In genomic region chr10:65100146-65100545, GRCh38 we compare ENCODE assay signal across 31 cellular contexts.
"Had no signal": no experiment of that assay in that cellular context is flagged by ENCODE, and none has a peak within 500 bp of the region (broad histone marks: within the 10 kb centered on the region; RNA-seq: fewer than 3 reads in every experiment).

No MANE protein-coding gene starts in this region.

- H3K36me3 ChIP-seq: adrenal gland, esophagus muscularis mucosa, gastrocnemius medialis had no signal

- DNase-seq: activated CD4-positive, alpha-beta memory T cell treated with anti-CD3 and anti-CD28 coated beads for 36 hours; activated CD4-positive, alpha-beta T cell treated with anti-CD3 and anti-CD28 coated beads for 36 hours; activated CD4-positive, alpha-beta T cell treated with anti-CD3 and anti-CD28 coated beads, Interleukin-2, amount 10 ng/mL, durations not matched to agents 24 days and 14 days; activated CD4-positive, CD25-positive, alpha-beta regulatory T cell; activated CD4-positive, CD25-positive, alpha-beta regulatory T cell treated with anti-CD3 and anti-CD28 coated beads, Interleukin-2, amount 50 U/mL, for 72 hours; activated CD8-positive, alpha-beta memory T cell treated with anti-CD3 and anti-CD28 coated beads, Interleukin-2, amount 10 ng/mL, durations not matched to agents 7 days and 5 days; activated CD8-positive, alpha-beta memory T cell treated with anti-CD3 and anti-CD28 coated beads, Interleukin-2, amount 50 U/mL, for 4 hours; activated CD8-positive, alpha-beta T cell treated with anti-CD3 and anti-CD28 coated beads, Interleukin-2, amount 10 ng/mL, durations not matched to agents 7 days and 5 days; activated effector memory CD4-positive, alpha-beta T cell treated with anti-CD3 and anti-CD28 coated beads, Interleukin-2, amount 50 U/mL, for 16 hours; activated naive CD4-positive, alpha-beta T cell treated with anti-CD3 and anti-CD28 coated beads for 36 hours; activated naive CD8-positive, alpha-beta T cell treated with anti-CD3 and anti-CD28 coated beads for 36 hours; activated naive CD8-positive, alpha-beta T cell treated with anti-CD3 and anti-CD28 coated beads, Interleukin-2, amount 50 U/mL, for 24 hours; activated T-cell treated with anti-CD3 and anti-CD28 coated beads, Interleukin-2, amount 50 U/mL, for 1 hour; activated T-cell treated with anti-CD3 and anti-CD28 coated beads, Interleukin-2, amount 50 U/mL, for 48 hours; adrenal gland; amygdala; aorta; body of pancreas; caudate nucleus; cortex of kidney; dermis blood vessel endothelial cell; effector CD4-positive, alpha-beta T cell; effector memory CD8-positive, alpha-beta T cell; erythroblast; foreskin keratinocyte; gastrocnemius medialis; glutamatergic neuron; T-helper 1 cell; T-helper 17 cell; T1000 had no signal

- H3K27me3 ChIP-seq: adrenal gland, body of pancreas, esophagus muscularis mucosa, foreskin keratinocyte, gastrocnemius medialis had no signal

- H3K27ac ChIP-seq: adrenal gland, body of pancreas, esophagus muscularis mucosa, foreskin keratinocyte, gastrocnemius medialis had no signal

- ATAC-seq: activated CD4-positive, alpha-beta T cell treated with anti-CD3 and anti-CD28 coated beads for 36 hours; activated CD8-positive, alpha-beta memory T cell treated with anti-CD3 and anti-CD28 coated beads, Interleukin-2, amount 10 ng/mL, durations not matched to agents 7 days and 5 days; activated CD8-positive, alpha-beta T cell treated with anti-CD3 and anti-CD28 coated beads, Interleukin-2, amount 10 ng/mL, durations not matched to agents 7 days and 5 days; activated naive CD8-positive, alpha-beta T cell treated with anti-CD3 and anti-CD28 coated beads, Interleukin-2, amount 50 U/mL, for 24 hours; body of pancreas; effector memory CD8-positive, alpha-beta T cell; foreskin keratinocyte; gastrocnemius medialis; T-helper 17 cell had no signal

- H3K9me3 ChIP-seq: adrenal gland, body of pancreas, gastrocnemius medialis had no signal

- H3K4me3 ChIP-seq: adrenal gland, body of pancreas, esophagus muscularis mucosa, gastrocnemius medialis had no signal

- H3K4me1 ChIP-seq: adrenal gland, body of pancreas, esophagus muscularis mucosa, foreskin keratinocyte, gastrocnemius medialis had no signal
